In the genomic region with DNA sequence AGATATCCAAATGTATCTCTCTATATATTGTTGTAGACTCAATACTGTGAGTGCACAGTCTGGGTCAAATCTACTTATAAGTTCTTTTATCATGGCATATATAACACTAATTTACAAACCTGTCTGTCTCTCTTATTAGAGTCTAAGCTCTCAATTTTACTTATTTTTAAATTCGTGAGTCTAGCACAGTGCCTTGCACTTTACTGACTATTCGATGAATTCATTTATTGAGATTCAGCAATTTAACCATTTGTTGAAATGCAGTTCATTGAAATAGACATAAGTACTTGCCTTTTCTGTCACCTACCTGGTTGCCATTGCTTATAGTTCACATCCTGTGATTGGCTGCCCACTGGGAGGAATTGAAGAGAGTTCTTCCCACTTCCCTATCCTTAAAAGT, we compare ENCODE assay signal across 40 cellular contexts. TPM values are rescaled to one million over a fixed set of nuclear protein-coding genes. Genes with fewer than 3 reads are reported as not detected.
"Had no signal": no experiment of that assay in that cellular context is flagged by ENCODE, and none has a peak within 500 bp of the region (broad histone marks: within the 10 kb centered on the region; RNA-seq: fewer than 3 reads in every experiment).

No MANE protein-coding gene starts in this region.

- FAIRE-seq: astrocyte, bronchial epithelial cell had no signal

- DNase-seq: activated effector memory CD4-positive, alpha-beta T cell treated with anti-CD3 and anti-CD28 coated beads, Interleukin-2, amount 50 U/mL, for 16 hours; activated effector memory CD4-positive, alpha-beta T cell treated with Interleukin-2 at 50 U/mL for 16 hours; activated gamma-delta T cell; activated gamma-delta T cell treated with Interleukin-2 at 50 U/mL for 16 hours; activated naive CD4-positive, alpha-beta T cell; activated naive CD4-positive, alpha-beta T cell treated with anti-CD3 and anti-CD28 coated beads for 36 hours; activated naive CD4-positive, alpha-beta T cell treated with anti-CD3 and anti-CD28 coated beads, Interleukin-2, amount 10 ng/mL, durations not matched to agents 7 days and 5 days; activated naive CD4-positive, alpha-beta T cell treated with anti-CD3 and anti-CD28 coated beads, Interleukin-2, amount 50 U/mL, for 16 hours; activated naive CD4-positive, alpha-beta T cell treated with Interleukin-2 at 50 U/mL for 16 hours; activated naive CD8-positive, alpha-beta T cell treated with anti-CD3 and anti-CD28 coated beads for 36 hours; activated naive CD8-positive, alpha-beta T cell treated with anti-CD3 and anti-CD28 coated beads, Interleukin-2, amount 10 ng/mL, durations not matched to agents 7 days and 5 days; activated naive CD8-positive, alpha-beta T cell treated with anti-CD3 and anti-CD28 coated beads, Interleukin-2, amount 50 U/mL, for 24 hours; activated T-cell treated with anti-CD3 and anti-CD28 coated beads, Interleukin-2, amount 50 U/mL, for 1 hour; activated T-cell treated with anti-CD3 and anti-CD28 coated beads, Interleukin-2, amount 50 U/mL, for 24 hours; activated T-cell treated with anti-CD3 and anti-CD28 coated beads, Interleukin-2, amount 50 U/mL, for 4 hours; activated T-cell treated with anti-CD3 and anti-CD28 coated beads, Interleukin-2, amount 50 U/mL, for 48 hours; activated T-cell treated with anti-CD3 and anti-CD28 coated beads, Interleukin-2, amount 50 U/mL, for 72 hours; adrenal gland; amniotic stem cell; amygdala; anterior cingulate cortex; aorta; body of pancreas; brain microvascular endothelial cell; caudate nucleus; central memory CD4-positive, alpha-beta T cell; cerebellar nuclear complex had no signal

- H3K9me3 Mint-ChIP-seq: activated naive CD4-positive, alpha-beta T cell treated with anti-CD3 and anti-CD28 coated beads for 36 hours; activated naive CD4-positive, alpha-beta T cell treated with anti-CD3 and anti-CD28 coated beads, Interleukin-2, amount 10 ng/mL, durations not matched to agents 7 days and 5 days; activated naive CD4-positive, alpha-beta T cell treated with anti-CD3 and anti-CD28 coated beads, Interleukin-2, amount 50 U/mL, for 24 hours; activated naive CD4-positive, alpha-beta T cell treated with anti-CD3 and anti-CD28 coated beads, Interleukin-2, amount 50 U/mL, for 72 hours; activated naive CD8-positive, alpha-beta T cell treated with anti-CD3 and anti-CD28 coated beads for 36 hours; activated naive CD8-positive, alpha-beta T cell treated with anti-CD3 and anti-CD28 coated beads, Interleukin-2, amount 10 ng/mL, durations not matched to agents 7 days and 5 days; activated naive CD8-positive, alpha-beta T cell treated with anti-CD3 and anti-CD28 coated beads, Interleukin-2, amount 50 U/mL, for 24 hours; activated T-cell treated with anti-CD3 and anti-CD28 coated beads, Interleukin-2, amount 50 U/mL, for 24 hours; activated T-cell treated with anti-CD3 and anti-CD28 coated beads, Interleukin-2, amount 50 U/mL, for 4 hours; activated T-cell treated with anti-CD3 and anti-CD28 coated beads, Interleukin-2, amount 50 U/mL, for 72 hours; activated T-helper 1 cell treated with anti-CD3 and anti-CD28 coated beads, Interleukin-12 subunit alpha, Interleukin-12 subunit beta, Interleukin-2, Interleukin-4 antibody, amounts not matched to agents 30 ng/mL and 10 ng/mL and 1 ng/mL, durations not matched to agents 14 hours and 24 hours and 36 hours; activated T-helper 17 cell treated with anti-CD3 and anti-CD28 coated beads, Interleukin-2, amount 50 U/mL, for 72 hours; activated T-helper 2 cell treated with anti-CD3 and anti-CD28 coated beads, Interferon-gamma antibody, Interleukin-2, Interleukin-4, amounts not matched to agents 10 μg/mL and 5 μg/mL and 100 μg/mL, durations not matched to agents 14 hours and 24 hours and 36 hours; central memory CD8-positive, alpha-beta T cell had no signal

- H3K4me3 Mint-ChIP-seq: activated naive CD4-positive, alpha-beta T cell treated with anti-CD3 and anti-CD28 coated beads for 36 hours; activated naive CD4-positive, alpha-beta T cell treated with anti-CD3 and anti-CD28 coated beads, Interleukin-2, amount 10 ng/mL, durations not matched to agents 7 days and 5 days; activated naive CD4-positive, alpha-beta T cell treated with anti-CD3 and anti-CD28 coated beads, Interleukin-2, amount 50 U/mL, for 24 hours; activated naive CD8-positive, alpha-beta T cell; activated naive CD8-positive, alpha-beta T cell treated with anti-CD3 and anti-CD28 coated beads for 36 hours; activated naive CD8-positive, alpha-beta T cell treated with anti-CD3 and anti-CD28 coated beads, Interleukin-2, amount 10 ng/mL, durations not matched to agents 7 days and 5 days; activated naive CD8-positive, alpha-beta T cell treated with anti-CD3 and anti-CD28 coated beads, Interleukin-2, amount 50 U/mL, for 24 hours; activated T-cell treated with anti-CD3 and anti-CD28 coated beads, Interleukin-2, amount 50 U/mL, for 24 hours; activated T-cell treated with anti-CD3 and anti-CD28 coated beads, Interleukin-2, amount 50 U/mL, for 4 hours; activated T-cell treated with anti-CD3 and anti-CD28 coated beads, Interleukin-2, amount 50 U/mL, for 72 hours; activated T-helper 1 cell treated with anti-CD3 and anti-CD28 coated beads, Interleukin-12 subunit alpha, Interleukin-12 subunit beta, Interleukin-2, Interleukin-4 antibody, amounts not matched to agents 30 ng/mL and 10 ng/mL and 1 ng/mL, durations not matched to agents 14 hours and 24 hours and 36 hours; activated T-helper 17 cell treated with anti-CD3 and anti-CD28 coated beads, Interleukin-2, amount 50 U/mL, for 72 hours; brain; central memory CD8-positive, alpha-beta T cell had no signal

- H3K36me3 ChIP-seq: adrenal gland, ascending aorta, brain microvascular endothelial cell, breast epithelium, cardiac muscle cell had no signal

- H3K36me3 Mint-ChIP-seq: activated naive CD4-positive, alpha-beta T cell treated with anti-CD3 and anti-CD28 coated beads, Interleukin-2, amount 10 ng/mL, durations not matched to agents 7 days and 5 days; activated naive CD4-positive, alpha-beta T cell treated with anti-CD3 and anti-CD28 coated beads, Interleukin-2, amount 50 U/mL, for 24 hours; activated naive CD4-positive, alpha-beta T cell treated with anti-CD3 and anti-CD28 coated beads, Interleukin-2, amount 50 U/mL, for 72 hours; activated naive CD8-positive, alpha-beta T cell; activated naive CD8-positive, alpha-beta T cell treated with anti-CD3 and anti-CD28 coated beads for 36 hours; activated naive CD8-positive, alpha-beta T cell treated with anti-CD3 and anti-CD28 coated beads, Interleukin-2, amount 10 ng/mL, durations not matched to agents 7 days and 5 days; brain had no signal

- H3K27me3 ChIP-seq: adrenal gland, ascending aorta, body of pancreas, brain microvascular endothelial cell, breast epithelium, cardiac muscle cell had no signal

- H3K27ac ChIP-seq: adrenal gland, ascending aorta, body of pancreas, brain microvascular endothelial cell, breast epithelium, cardiac muscle cell had no signal

- H3K4me1 ChIP-seq: adrenal gland, body of pancreas, breast epithelium had no signal

- ATAC-seq: activated naive CD4-positive, alpha-beta T cell treated with anti-CD3 and anti-CD28 coated beads, Interleukin-2, amount 50 U/mL, for 72 hours; activated naive CD8-positive, alpha-beta T cell treated with anti-CD3 and anti-CD28 coated beads, Interleukin-2, amount 50 U/mL, for 24 hours; activated T-cell treated with anti-CD3 and anti-CD28 coated beads, Interleukin-2, amount 50 U/mL, for 4 hours; activated T-cell treated with anti-CD3 and anti-CD28 coated beads, Interleukin-2, amount 50 U/mL, for 72 hours; activated T-helper 17 cell treated with anti-CD3 and anti-CD28 coated beads, Interleukin-2, amount 50 U/mL, for 72 hours; body of pancreas had no signal

- H3K27ac Mint-ChIP-seq: activated naive CD4-positive, alpha-beta T cell treated with anti-CD3 and anti-CD28 coated beads for 36 hours; activated naive CD4-positive, alpha-beta T cell treated with anti-CD3 and anti-CD28 coated beads, Interleukin-2, amount 10 ng/mL, durations not matched to agents 7 days and 5 days; activated naive CD4-positive, alpha-beta T cell treated with anti-CD3 and anti-CD28 coated beads, Interleukin-2, amount 50 U/mL, for 24 hours; activated naive CD4-positive, alpha-beta T cell treated with anti-CD3 and anti-CD28 coated beads, Interleukin-2, amount 50 U/mL, for 72 hours; activated naive CD8-positive, alpha-beta T cell; activated naive CD8-positive, alpha-beta T cell treated with anti-CD3 and anti-CD28 coated beads for 36 hours; activated naive CD8-positive, alpha-beta T cell treated with anti-CD3 and anti-CD28 coated beads, Interleukin-2, amount 10 ng/mL, durations not matched to agents 7 days and 5 days; activated naive CD8-positive, alpha-beta T cell treated with anti-CD3 and anti-CD28 coated beads, Interleukin-2, amount 50 U/mL, for 24 hours; activated T-cell treated with anti-CD3 and anti-CD28 coated beads, Interleukin-2, amount 50 U/mL, for 24 hours; activated T-cell treated with anti-CD3 and anti-CD28 coated beads, Interleukin-2, amount 50 U/mL, for 72 hours; activated T-helper 1 cell treated with anti-CD3 and anti-CD28 coated beads, Interleukin-12 subunit alpha, Interleukin-12 subunit beta, Interleukin-2, Interleukin-4 antibody, amounts not matched to agents 30 ng/mL and 10 ng/mL and 1 ng/mL, durations not matched to agents 14 hours and 24 hours and 36 hours; activated T-helper 17 cell treated with anti-CD3 and anti-CD28 coated beads, Interleukin-2, amount 50 U/mL, for 72 hours; activated T-helper 2 cell treated with anti-CD3 and anti-CD28 coated beads, Interferon-gamma antibody, Interleukin-2, Interleukin-4, amounts not matched to agents 10 μg/mL and 5 μg/mL and 100 μg/mL, durations not matched to agents 14 hours and 24 hours and 36 hours; brain had no signal

- H3K4me1 Mint-ChIP-seq: activated naive CD4-positive, alpha-beta T cell treated with anti-CD3 and anti-CD28 coated beads, Interleukin-2, amount 10 ng/mL, durations not matched to agents 7 days and 5 days; activated naive CD4-positive, alpha-beta T cell treated with anti-CD3 and anti-CD28 coated beads, Interleukin-2, amount 50 U/mL, for 24 hours; activated naive CD8-positive, alpha-beta T cell treated with anti-CD3 and anti-CD28 coated beads for 36 hours; activated naive CD8-positive, alpha-beta T cell treated with anti-CD3 and anti-CD28 coated beads, Interleukin-2, amount 10 ng/mL, durations not matched to agents 7 days and 5 days; activated naive CD8-positive, alpha-beta T cell treated with anti-CD3 and anti-CD28 coated beads, Interleukin-2, amount 50 U/mL, for 24 hours; activated T-helper 17 cell treated with anti-CD3 and anti-CD28 coated beads, Interleukin-2, amount 50 U/mL, for 72 hours; central memory CD8-positive, alpha-beta T cell had no signal

- H3K27me3 Mint-ChIP-seq: central memory CD8-positive, alpha-beta T cell had no signal

- H3K9me3 ChIP-seq: adrenal gland, ascending aorta, body of pancreas, breast epithelium had no signal

- H3K4me3 ChIP-seq: adrenal gland, ascending aorta, body of pancreas, breast epithelium, cardiac muscle cell had no signal

RNA-seq across cellular contexts. Expression of gene CDK15, which starts 15.3 kb away (rescaled TPM):
- total RNA-seq: activated naive CD4-positive, alpha-beta T cell treated with anti-CD3 and anti-CD28 coated beads for 36 hours; activated naive CD4-positive, alpha-beta T cell treated with anti-CD3 and anti-CD28 coated beads, Interleukin-2, amount 50 U/mL, for 72 hours; activated naive CD8-positive, alpha-beta T cell treated with anti-CD3 and anti-CD28 coated beads for 36 hours; activated naive CD8-positive, alpha-beta T cell treated with anti-CD3 and anti-CD28 coated beads, Interleukin-2, amount 10 ng/mL, durations not matched to agents 7 days and 5 days; activated T-cell treated with anti-CD3 and anti-CD28 coated beads, Interleukin-2, amount 50 U/mL, for 4 hours; activated T-cell treated with anti-CD3 and anti-CD28 coated beads, Interleukin-2, amount 50 U/mL, for 72 hours; activated T-helper 1 cell treated with anti-CD3 and anti-CD28 coated beads, Interleukin-12 subunit alpha, Interleukin-12 subunit beta, Interleukin-2, Interleukin-4 antibody, amounts not matched to agents 30 ng/mL and 10 ng/mL and 1 ng/mL, durations not matched to agents 14 hours and 24 hours and 36 hours; activated T-helper 17 cell treated with anti-CD3 and anti-CD28 coated beads, Interleukin-2, amount 50 U/mL, for 72 hours; activated T-helper 2 cell treated with anti-CD3 and anti-CD28 coated beads, Interferon-gamma antibody, Interleukin-2, Interleukin-4, amounts not matched to agents 10 μg/mL and 5 μg/mL and 100 μg/mL, durations not matched to agents 14 hours and 24 hours and 36 hours; cardiac muscle cell had no signal
- polyA plus RNA-seq: cardiac muscle cell had no signal
